Comparison of ENCODE assay signal across 22 cellular contexts in the genomic region with DNA sequence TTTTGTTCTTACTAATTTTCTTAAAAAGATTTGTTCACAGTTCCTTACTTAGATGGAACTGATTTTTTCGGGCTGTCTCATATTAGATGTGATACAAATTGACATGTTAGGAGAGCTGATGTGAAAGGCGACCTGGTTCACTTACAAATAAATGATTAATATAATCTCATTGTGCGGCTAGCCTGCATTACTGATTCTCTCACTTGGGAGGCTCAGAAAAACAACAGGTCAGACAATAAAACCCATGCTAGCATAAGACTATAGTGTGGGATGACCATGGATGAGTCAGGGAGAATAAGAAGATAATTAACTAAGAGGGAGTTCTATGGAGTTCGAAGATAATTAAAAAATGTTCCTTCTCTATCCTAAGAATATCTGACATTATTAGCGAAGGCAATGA. TPM values are rescaled to one million over a fixed set of nuclear protein-coding genes. Genes with fewer than 3 reads are reported as not detected.
A peak's percentile ranks its signal among the peaks of the same experiment; 100 is the strongest.
DNase-seq lines count a peak whose midpoint lies in the region; ATAC-seq, FAIRE-seq and TF ChIP-seq lines count a peak whose summit lies in the region.
"Had no signal": no experiment of that assay in that cellular context is flagged by ENCODE, and none has a peak within 500 bp of the region (broad histone marks: within the 10 kb centered on the region; RNA-seq: fewer than 3 reads in every experiment).

No MANE protein-coding gene starts in this region.

- no peaks in the 10 kb centered on the region for H4K20me1 ChIP-seq in H1 (replicated peaks in 1 of 2; ENCODE audit: control insufficient read depth in 1 of 2, insufficient read depth in 2 of 2, low read length in 2 of 2)

- TF ChIP-seq EP300 in H1 (IDR thresholded peaks at IDR 0.05; ENCODE audit: borderline replicate concordance in 1 of 2, low read depth in 2 of 2, low read length in 2 of 2) = no peak

- no peak overlapping the region for H3K14ac ChIP-seq in H1 (ENCODE audit: insufficient read length)

- no peak for ATAC-seq in GM18867 (IDR thresholded peaks at IDR 0.05; ENCODE audit: unreplicated experiment)
- ATAC-seq: GM23338, HCT116, HepG2 had no signal

- H3K79me2 ChIP-seq in H1 (ENCODE audit: control insufficient read depth in 1 of 2, insufficient read depth in 2 of 2, low read length in 2 of 2) = no peaks in the 10 kb centered on the region

- H3K23me2 ChIP-seq in H1 (ENCODE audit: low read depth, low read length) = no peaks in the 10 kb centered on the region

- H2BK12ac ChIP-seq in H1 (ENCODE audit: low read depth, low read length) = no peak overlapping the region

- no peak overlapping the region for H2AK5ac ChIP-seq in H1 (ENCODE audit: low read depth, low read length)

- peak; percentile 57 for FAIRE-seq in H1 (lab: Jason Lieb, UNC)
- no peak for FAIRE-seq in kidney (lab: Jason Lieb, UNC)
- FAIRE-seq: D721Med, G401.6, GM12892, HepG2 had no signal

- no peak overlapping the region for H3K9ac ChIP-seq in H1 (replicated peaks in 1 of 4; ENCODE audit: extremely low read depth in 1 of 4, low read depth in 3 of 4, low read length in 3 of 4)
- H3K9ac ChIP-seq in kidney (ENCODE audit: low read length in 2 of 2) = no peak overlapping the region

- no peak overlapping the region for H3K18ac ChIP-seq in H1 (ENCODE audit: extremely low read depth, low read length)

- no peaks in the 10 kb centered on the region for H3K27me3 ChIP-seq in H1 (replicated peaks in 1 of 4; ENCODE audit: control insufficient read depth in 3 of 4, extremely low read depth in 1 of 4, insufficient read depth in 3 of 4, low read length in 3 of 4)
- H3K27me3 ChIP-seq: BE2C had no signal

- no peak overlapping the region for H2BK15ac ChIP-seq in H1 (ENCODE audit: low read length)

- no peak overlapping the region for H4K5ac ChIP-seq in H1 (ENCODE audit: insufficient read length, low read depth, low read length)

- H3K56ac ChIP-seq in H1 (replicated peaks; ENCODE audit: insufficient read length, low read depth, low read length) = no peak overlapping the region

- WGBS in H1 (ENCODE audit: extremely low coverage in 1 of 2, insufficient coverage in 1 of 2, insufficient read length in 1 of 2, insufficient replicate concordance in 2 of 2, low coverage in 1 of 2, low lambda C conversion rate in 2 of 2, missing lambda C conversion rate in 1 of 2), 2 experiments = 85% methylated on average over 5 of the region's 5 CpGs; no CpG with 5 or more reads in 1 of the 2 experiments

- TF ChIP-seq RAD21 in H1 (IDR thresholded peaks at IDR 0.05 in 1 of 2, conservative IDR thresholded peaks at IDR 0.05 in 1 of 2; ENCODE audit: low read depth in 2 of 2, low read length in 2 of 2) = no peak

- no peak overlapping the region for H3K4me3 ChIP-seq in H1 (ENCODE audit: extremely low read depth in 1 of 4, insufficient read depth in 2 of 4, low read depth in 3 of 4, low read length in 4 of 4)
- H3K4me3 ChIP-seq in kidney (ENCODE audit: low read length in 2 of 2) = no peak overlapping the region
- H3K4me3 ChIP-seq: GM23338 had no signal

- H2BK120ac ChIP-seq in H1 (replicated peaks; ENCODE audit: low read depth, low read length) = no peak overlapping the region

- intact Hi-C loops in kidney (cut with DNase I) = no loop called here

- H3K27ac ChIP-seq in H1 (ENCODE audit: low read depth, low read length) (no peak overlapping the region), kidney (ENCODE audit: low read depth in 2 of 2, low read length in 2 of 2) (no peak overlapping the region)

- POLR2A ChIA-PET in H1 (lab: Charles Lee; ENCODE audit: partially characterized antibody) = no interaction called here

- no peak overlapping the region for H3K23ac ChIP-seq in H1 (ENCODE audit: insufficient read length)

- H3K4me2 ChIP-seq in H1 (ENCODE audit: insufficient read depth in 1 of 2, low read depth in 2 of 2, low read length in 2 of 2) = no peak overlapping the region
- H3K4me2 ChIP-seq: GM23338 had no signal

- CTCF ChIA-PET in H1 (lab: Charles Lee; ENCODE audit: partially characterized antibody) = no interaction called here

- no peak overlapping the region for H2AFZ ChIP-seq in H1 (ENCODE audit: low read length)
- H2AFZ ChIP-seq: GM23338 had no signal

- H4K8ac ChIP-seq in H1 (ENCODE audit: extremely low read depth, insufficient read depth, low read length) = no peak overlapping the region

- no peak overlapping the region for H2BK20ac ChIP-seq in H1 (ENCODE audit: low read length)

- TF ChIP-seq CTCF in H1 (IDR thresholded peaks at IDR 0.05; ENCODE audit: control extremely low read depth in 1 of 3, insufficient read depth in 1 of 3, low read depth in 1 of 3, low read length in 3 of 3) (no peak), kidney (IDR thresholded peaks at IDR 0.05; ENCODE audit: borderline replicate concordance, extremely low read depth, insufficient read depth) (no peak)

- H4K91ac ChIP-seq in H1 (replicated peaks; ENCODE audit: insufficient read length, low read length) = no peak overlapping the region

- H2BK5ac ChIP-seq in H1 (ENCODE audit: low read depth, low read length) = no peak overlapping the region

- H3K4ac ChIP-seq in H1 (replicated peaks; ENCODE audit: insufficient read length, low read depth, low read length) = no peak overlapping the region

- H3K36me3 ChIP-seq in H1 (ENCODE audit: control insufficient read depth in 2 of 4, insufficient read depth in 4 of 4, low read length in 3 of 4) = no peaks in the 10 kb centered on the region
- H3K36me3 ChIP-seq in kidney (ENCODE audit: control insufficient read depth in 1 of 2, insufficient read depth in 2 of 2, low read length in 2 of 2) = no peaks in the 10 kb centered on the region
- H3K36me3 ChIP-seq: BE2C had no signal

- no peaks in the 10 kb centered on the region for H3K9me3 ChIP-seq in H1 (ENCODE audit: insufficient read depth in 2 of 2, low read depth in 1 of 2, low read length in 1 of 2)
- H3K9me3 ChIP-seq in kidney (ENCODE audit: control insufficient read depth in 1 of 2, low read length in 2 of 2) = no peaks in the 10 kb centered on the region
- H3K9me3 ChIP-seq: BE2C had no signal

- H3K79me1 ChIP-seq in H1 (ENCODE audit: low read depth, low read length) = no peaks in the 10 kb centered on the region

- in situ Hi-C loops in Caki2 (cut with HindIII; ENCODE audit: low pct_unique_long_range_greater_than_20kb, low sequenced_read_pairs) = no loop called here

- no peak for TF ChIP-seq POLR2A in H1 (IDR thresholded peaks at IDR 0.05; ENCODE audit: control extremely low read depth in 1 of 2, low read depth in 2 of 2, low read length in 2 of 2)

- DNase-seq in Caki2 (ENCODE audit: low read depth) (peak; percentile 66), H1 (ENCODE audit: low read depth in 1 of 2, low spot score in 2 of 2) (no peak), kidney glomerular epithelial cell (lab: John Stamatoyannopoulos, UW) (peak; percentile 79), renal cortical epithelial cell (ENCODE audit: low read depth) (peak; percentile 84), RKO (ENCODE audit: low spot score) (no peak), kidney (no peak)
- DNase-seq: ACHN; BE2C; C1 segment of cervical spinal cord; CD4-positive, CD25-positive, alpha-beta regulatory T cell; CD8-positive, alpha-beta memory T cell; COR-L47; H7; HFFc6 had no signal

- H3K4me1 ChIP-seq in H1 (replicated peaks in 1 of 4; ENCODE audit: control insufficient read depth in 3 of 4, insufficient read depth in 4 of 4, low read length in 3 of 4) (peaks cover 0 to 5% (median 0%) of the 10 kb centered on the region in 4 experiments; a peak in 2 of 7 replicates), kidney (ENCODE audit: control insufficient read depth in 1 of 2, insufficient read depth in 1 of 2, low read depth in 1 of 2, low read length in 2 of 2) (no peaks in the 10 kb centered on the region)
- H3K4me1 ChIP-seq: BE2C had no signal

TF ChIP-seq in H1, 55 proteins besides CTCF, POLR2A, EP300 and RAD21:
- no peak for TF ChIP-seq TAF7 (optimal IDR thresholded peaks at IDR 0.05; ENCODE audit: borderline replicate concordance, low read depth, low read length)

RNA-seq across cellular contexts. Expression of a gene that starts 40.8 kb away (rescaled TPM):
- 0.07 TPM in 1 of 2 replicates, not detected in the other for total RNA-seq in Caki2 (2014; rRNA removed; shearing (Covaris generic); ENCODE audit: low replicate concordance)
- 0.11 and 0.20 TPM in 2 replicates for total RNA-seq in H1 (2021; fragmentation: NEBNext Ultra II Directional; extraction: Animal tissue kit (Norgen Biotek cat#: 25700))
- polyA plus RNA-seq in H1 (2011; rRNA removed) = 0.09 TPM in 2 replicates
- polyA plus RNA-seq in H1 (2011; cell fraction: cytosol; rRNA removed) = 0.05 TPM
- 0.10 TPM for polyA plus RNA-seq in H1 (2011; cell fraction: nucleus; rRNA removed)
- 0.08 to 0.13 TPM in 2 of 4 replicates, not detected in the others for polyA plus RNA-seq in H1 (2012, experiment 1 of 2)
- polyA plus RNA-seq in H1 (2012, experiment 2 of 2) = not detected
- 0.14 TPM for polyA plus RNA-seq in H1 (2013, experiment 1 of 2)
- 0.13 TPM for polyA plus RNA-seq in H1 (2013, experiment 2 of 2)
- not detected in 2 replicates for polyA minus RNA-seq in H1 (2011; rRNA and poly(A)+ RNA removed)
- not detected for polyA minus RNA-seq in H1 (2011; cell fraction: cytosol; rRNA and poly(A)+ RNA removed)
- polyA minus RNA-seq in H1 (2011; cell fraction: nucleus; rRNA and poly(A)+ RNA removed) = 0.20 TPM
- total RNA-seq in renal cortical epithelial cell = 0.15 TPM in 1 of 2 replicates, not detected in the other
- total RNA-seq in kidney = not detected
- polyA plus RNA-seq in kidney (ENCODE audit: insufficient read depth, low read depth, low replicate concordance) = not detected
- total RNA-seq: CD4-positive, CD25-positive, alpha-beta regulatory T cell; CD8-positive, alpha-beta memory T cell had no signal
- polyA plus RNA-seq: CD4-positive, CD25-positive, alpha-beta regulatory T cell; CD8-positive, alpha-beta memory T cell; GM23338; IgD-negative memory B cell had no signal

Comparison
In these comparisons a context has a peak if more than half of its experiments do, and no peak if none do; other contexts are left out.
1. DNase-seq: peak in Caki2 (single experiment), kidney glomerular epithelial cell (single experiment) and renal cortical epithelial cell (single experiment); none in H1 (0 of 2), RKO (single experiment) and kidney (single experiment).